8 cellular contexts compared by ENCODE assay signal in genomic region chr4:244471-244870, GRCh38.
DNase-seq lines count a peak whose midpoint lies in the region; ATAC-seq and TF ChIP-seq lines count a peak whose summit lies in the region.

No MANE protein-coding gene starts in this region.

- no peak for DNase-seq in natural killer cell
- no peak for DNase-seq in natural killer cell treated with Interleukin-12 subunit alpha and Interleukin-12 subunit beta and Interleukin-15 and Interleukin-18, amount 100 ng/mL, for 72 hours (ENCODE audit: low spot score)
- peak; percentile 0 for DNase-seq in NCI-H82 treated with DMSO at 0.1 percent for 48 hours (lab: John Stamatoyannopoulos, UW; ENCODE audit: unreplicated experiment)
- peak; percentile 59 for DNase-seq in activated T-cell treated with anti-CD3 and anti-CD28 coated beads, Interleukin-2, amount 50 U/mL, for 24 hours
- peak; percentile 6 for DNase-seq in germinal center (ENCODE audit: low spot score)
- peak; percentile 24 for DNase-seq in stimulated activated CD4-positive, alpha-beta T cell treated with anti-CD3 and anti-CD28 coated beads, Interleukin-12 subunit alpha, Interleukin-12 subunit beta, amount 100 ng/mL, for 4 hours
- no peak for DNase-seq in kidney glomerular epithelial cell (lab: John Stamatoyannopoulos, UW)

- no peak overlapping the region for H3K27ac Mint-ChIP-seq in natural killer cell
- H3K27ac Mint-ChIP-seq in natural killer cell treated with Interleukin-12 subunit alpha and Interleukin-12 subunit beta and Interleukin-15 and Interleukin-18, amount 100 ng/mL, for 72 hours = no peak overlapping the region
- no peak overlapping the region for H3K27ac Mint-ChIP-seq in activated T-cell treated with anti-CD3 and anti-CD28 coated beads, Interleukin-2, amount 50 U/mL, for 24 hours

- peaks cover 29% of the 10 kb centered on the region for H3K36me3 Mint-ChIP-seq in natural killer cell
- peaks cover 26% of the 10 kb centered on the region for H3K36me3 Mint-ChIP-seq in natural killer cell treated with Interleukin-12 subunit alpha and Interleukin-12 subunit beta and Interleukin-15 and Interleukin-18, amount 100 ng/mL, for 72 hours
- H3K36me3 Mint-ChIP-seq in activated T-cell treated with anti-CD3 and anti-CD28 coated beads, Interleukin-2, amount 50 U/mL, for 24 hours (ENCODE audit: low read depth) = peaks cover 13% of the 10 kb centered on the region

- ATAC-seq in natural killer cell = peak in 1 of 3 donors; percentile 36
- ATAC-seq in natural killer cell treated with Interleukin-12 subunit alpha and Interleukin-12 subunit beta and Interleukin-15 and Interleukin-18, amount 100 ng/mL, for 72 hours = no peak
- no peak for ATAC-seq in GM21515 (IDR thresholded peaks at IDR 0.05; ENCODE audit: unreplicated experiment)

- H3K27me3 Mint-ChIP-seq in natural killer cell (ENCODE audit: low read depth in 2 of 2) = no peaks in the 10 kb centered on the region
- no peaks in the 10 kb centered on the region for H3K27me3 Mint-ChIP-seq in natural killer cell treated with Interleukin-12 subunit alpha and Interleukin-12 subunit beta and Interleukin-15 and Interleukin-18, amount 100 ng/mL, for 72 hours
- H3K27me3 Mint-ChIP-seq in activated T-cell treated with anti-CD3 and anti-CD28 coated beads, Interleukin-2, amount 50 U/mL, for 24 hours = no peaks in the 10 kb centered on the region

- H3K9me3 Mint-ChIP-seq in natural killer cell = peaks cover 2 to 9% of the 10 kb centered on the region in 2 donors
- peaks cover 3% of the 10 kb centered on the region for H3K9me3 Mint-ChIP-seq in natural killer cell treated with Interleukin-12 subunit alpha and Interleukin-12 subunit beta and Interleukin-15 and Interleukin-18, amount 100 ng/mL, for 72 hours
- H3K9me3 Mint-ChIP-seq in activated T-cell treated with anti-CD3 and anti-CD28 coated beads, Interleukin-2, amount 50 U/mL, for 24 hours = peaks cover 20% of the 10 kb centered on the region

- no peak overlapping the region for H3K4me3 Mint-ChIP-seq in natural killer cell
- H3K4me3 Mint-ChIP-seq in natural killer cell treated with Interleukin-12 subunit alpha and Interleukin-12 subunit beta and Interleukin-15 and Interleukin-18, amount 100 ng/mL, for 72 hours = no peak overlapping the region
- no peak overlapping the region for H3K4me3 Mint-ChIP-seq in activated T-cell treated with anti-CD3 and anti-CD28 coated beads, Interleukin-2, amount 50 U/mL, for 24 hours

- peak; percentile 76 for TF ChIP-seq CTCF in natural killer cell (IDR thresholded peaks at IDR 0.05)

- H3K4me1 Mint-ChIP-seq in natural killer cell = peaks cover 15% of the 10 kb centered on the region in 2 donors
- peaks cover 13 to 14% of the 10 kb centered on the region in 2 donors for H3K4me1 Mint-ChIP-seq in natural killer cell treated with Interleukin-12 subunit alpha and Interleukin-12 subunit beta and Interleukin-15 and Interleukin-18, amount 100 ng/mL, for 72 hours (ENCODE audit: low read depth in 2 of 2)
- peaks cover 11% of the 10 kb centered on the region for H3K4me1 Mint-ChIP-seq in activated T-cell treated with anti-CD3 and anti-CD28 coated beads, Interleukin-2, amount 50 U/mL, for 24 hours (ENCODE audit: low read depth)

- intact Hi-C loops in natural killer cell (cut with micrococcal nuclease) = loop anchor here (1.0 kb wide), 1 partner anchor 430 kb away; the partner anchor contains the start of genes ATP5ME and MYL5

Comparison
In these comparisons a context has a peak if more than half of its experiments do, and no peak if none do; other contexts are left out.
1. DNase-seq: peak in NCI-H82 treated with DMSO at 0.1 percent for 48 hours (single experiment), activated T-cell treated with anti-CD3 and anti-CD28 coated beads, Interleukin-2, amount 50 U/mL, for 24 hours (single experiment), germinal center (single experiment) and stimulated activated CD4-positive, alpha-beta T cell treated with anti-CD3 and anti-CD28 coated beads, Interleukin-12 subunit alpha, Interleukin-12 subunit beta, amount 100 ng/mL, for 4 hours (single experiment); none in natural killer cell (single experiment), natural killer cell treated with Interleukin-12 subunit alpha and Interleukin-12 subunit beta and Interleukin-15 and Interleukin-18, amount 100 ng/mL, for 72 hours (single experiment) and kidney glomerular epithelial cell (single experiment).